7 cellular contexts compared by ENCODE assay signal in the genomic region with DNA sequence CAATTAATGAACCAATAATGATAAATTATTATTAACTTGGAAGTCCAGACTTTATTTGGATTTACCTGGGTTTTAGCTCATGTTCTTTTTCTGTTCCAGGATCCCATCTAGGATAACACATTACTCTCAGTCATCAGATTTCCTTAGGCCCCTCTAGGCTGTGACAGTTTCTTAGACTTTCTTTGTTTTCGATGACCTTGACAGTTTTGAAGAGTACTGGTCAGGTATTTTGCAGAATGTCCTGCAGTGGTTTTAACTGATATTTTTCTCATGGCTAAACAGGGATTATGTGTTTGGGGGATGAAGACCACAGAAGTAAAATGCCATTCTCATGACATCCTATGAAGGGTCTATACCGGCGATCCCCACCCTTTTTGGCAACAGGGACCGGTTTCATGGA.
"Had no signal": no experiment of that assay in that cellular context is flagged by ENCODE, and none has a peak within 500 bp of the region (broad histone marks: within the 10 kb centered on the region; RNA-seq: fewer than 3 reads in every experiment).

No MANE protein-coding gene starts in this region.

- H3K4me2 ChIP-seq: GM23338 had no signal

- FAIRE-seq: H1, H54 had no signal

- H3K4me3 ChIP-seq: GM23338 had no signal

- H2AFZ ChIP-seq: GM23338 had no signal

- H3K27ac ChIP-seq: HL-60 had no signal

- DNase-seq: H9, HCEC 1CT, KG1 had no signal

- ATAC-seq: GM23338 had no signal
